Comparison of ENCODE assay signal across 10 cellular contexts in genomic region chr4:177229331-177229730, GRCh38.
DNase-seq lines count a peak whose midpoint lies in the region; ATAC-seq and TF ChIP-seq lines count a peak whose summit lies in the region.
"Had no signal": no experiment of that assay in that cellular context is flagged by ENCODE, and none has a peak within 500 bp of the region (broad histone marks: within the 10 kb centered on the region; RNA-seq: fewer than 3 reads in every experiment).

No MANE protein-coding gene starts in this region.

- peak overlapping the region; percentile 91 for H2AFZ ChIP-seq in neural progenitor cell (replicated peaks)

- H3K4me3 ChIP-seq in CD4-positive, CD25-positive, alpha-beta regulatory T cell (ENCODE audit: low read depth, low read length), result peak overlapping the region; percentile 64
- H3K4me3 ChIP-seq in MG63 (peak overlapping the region; percentile 42), neural progenitor cell (no peak overlapping the region)
- no peak overlapping the region for H3K4me3 ChIP-seq in effector memory CD4-positive, alpha-beta T cell (ENCODE audit: insufficient read depth, low read depth, low read length, poor library complexity, severe bottlenecking)

- H3K27ac Mint-ChIP-seq in CD4-positive, CD25-positive, alpha-beta regulatory T cell, result peak overlapping the region in 2 of 3 donors; percentile 3 to 5
- H3K27ac Mint-ChIP-seq in neural progenitor cell, result no peak overlapping the region

- peak overlapping the region in 3 of 4 donors; percentile 34 to 64 (median 51) for H3K4me3 Mint-ChIP-seq in CD4-positive, CD25-positive, alpha-beta regulatory T cell
- no peak overlapping the region for H3K4me3 Mint-ChIP-seq in neural progenitor cell

- in situ Hi-C loops in T47D (cut with HindIII; ENCODE audit: low pct_unique_long_range_greater_than_20kb, low sequenced_read_pairs), result no loop called here

- H3K9ac ChIP-seq in neural progenitor cell, result no peak overlapping the region

- H3K4me1 Mint-ChIP-seq in CD4-positive, CD25-positive, alpha-beta regulatory T cell, result peaks cover 0 to 13% (median 7%) of the 10 kb centered on the region in 4 donors
- H3K4me1 Mint-ChIP-seq in neural progenitor cell, result no peaks in the 10 kb centered on the region

- H3K9me3 Mint-ChIP-seq in CD4-positive, CD25-positive, alpha-beta regulatory T cell, result no peaks in the 10 kb centered on the region
- H3K9me3 Mint-ChIP-seq in neural progenitor cell, result no peaks in the 10 kb centered on the region

- no peak for ATAC-seq in CD4-positive, CD25-positive, alpha-beta regulatory T cell (ENCODE audit: low read depth in 2 of 2)

- no peaks in the 10 kb centered on the region for H3K79me2 ChIP-seq in neural progenitor cell (ENCODE audit: low read depth)

- H3K36me3 ChIP-seq in CD4-positive, CD25-positive, alpha-beta regulatory T cell (ENCODE audit: control insufficient read depth, insufficient read depth, low read length), result no peaks in the 10 kb centered on the region
- H3K36me3 ChIP-seq in MG63, result no peaks in the 10 kb centered on the region
- no peaks in the 10 kb centered on the region for H3K36me3 ChIP-seq in neural progenitor cell
- no peaks in the 10 kb centered on the region for H3K36me3 ChIP-seq in effector memory CD4-positive, alpha-beta T cell (ENCODE audit: control insufficient read depth, insufficient read depth, low read length)

- TF ChIP-seq CTCF in neural progenitor cell (IDR thresholded peaks at IDR 0.05), result no peak

- H3F3A ChIP-seq in neural progenitor cell (ENCODE audit: low read depth), result no peaks in the 10 kb centered on the region

- no peaks in the 10 kb centered on the region for H3K9me3 ChIP-seq in CD4-positive, CD25-positive, alpha-beta regulatory T cell (ENCODE audit: control insufficient read depth in 2 of 2, low read length in 2 of 2)
- no peaks in the 10 kb centered on the region for H3K9me3 ChIP-seq in MG63
- H3K9me3 ChIP-seq in neural progenitor cell (ENCODE audit: low read depth), result no peaks in the 10 kb centered on the region
- H3K9me3 ChIP-seq in effector memory CD4-positive, alpha-beta T cell (ENCODE audit: control insufficient read depth, low read length), result no peaks in the 10 kb centered on the region

- peaks cover 4% of the 10 kb centered on the region for H3K27me3 Mint-ChIP-seq in CD4-positive, CD25-positive, alpha-beta regulatory T cell
- peaks cover 2% of the 10 kb centered on the region for H3K27me3 Mint-ChIP-seq in neural progenitor cell (ENCODE audit: insufficient read depth, low read depth)

- DNase-seq in CD4-positive, CD25-positive, alpha-beta regulatory T cell, result peak in 1 of 3 donors; percentile 39
- DNase-seq in MG63 (no peak), T47D (ENCODE audit: low read depth in 1 of 2, low spot score in 1 of 2) (peak; percentile 1 to 13), neural progenitor cell (ENCODE audit: low spot score) (no peak), Kasumi-1 (lab: John Stamatoyannopoulos, UW) (no peak), caudate nucleus (lab: John Stamatoyannopoulos, UW) (no peak), COR-L47 (lab: John Stamatoyannopoulos, UW) (no peak)
- DNase-seq in effector memory CD4-positive, alpha-beta T cell, result no peak
- DNase-seq: islet precursor cell, NCI-H748 treated with DMSO at 0.1 percent for 48 hours had no signal

- H3K4me1 ChIP-seq in CD4-positive, CD25-positive, alpha-beta regulatory T cell (ENCODE audit: control insufficient read depth, insufficient read depth, low read length, poor library complexity, severe bottlenecking), result no peaks in the 10 kb centered on the region
- no peaks in the 10 kb centered on the region for H3K4me1 ChIP-seq in neural progenitor cell
- no peaks in the 10 kb centered on the region for H3K4me1 ChIP-seq in effector memory CD4-positive, alpha-beta T cell (ENCODE audit: control insufficient read depth, insufficient read depth, low read length, poor library complexity, severe bottlenecking)

- H4K20me1 ChIP-seq in neural progenitor cell (ENCODE audit: low read depth), result no peaks in the 10 kb centered on the region

- no peak overlapping the region for H3K4me2 ChIP-seq in neural progenitor cell

- H3K27ac ChIP-seq in CD4-positive, CD25-positive, alpha-beta regulatory T cell (ENCODE audit: insufficient read depth, low read length, poor library complexity, severe bottlenecking), result no peak overlapping the region
- H3K27ac ChIP-seq in neural progenitor cell, result no peak overlapping the region
- no peak overlapping the region for H3K27ac ChIP-seq in effector memory CD4-positive, alpha-beta T cell (ENCODE audit: insufficient read depth, low read length, poor library complexity, severe bottlenecking)
- H3K27ac ChIP-seq in caudate nucleus (ENCODE audit: low read depth, low read length), result no peak overlapping the region

- H3K27me3 ChIP-seq in CD4-positive, CD25-positive, alpha-beta regulatory T cell (ENCODE audit: control insufficient read depth, insufficient read depth, low read length), result no peaks in the 10 kb centered on the region
- no peaks in the 10 kb centered on the region for H3K27me3 ChIP-seq in MG63
- H3K27me3 ChIP-seq in neural progenitor cell, result no peaks in the 10 kb centered on the region
- H3K27me3 ChIP-seq in effector memory CD4-positive, alpha-beta T cell (replicated peaks; ENCODE audit: control insufficient read depth, insufficient read depth, low read length, poor library complexity, severe bottlenecking), result no peaks in the 10 kb centered on the region

- H3K36me3 Mint-ChIP-seq in CD4-positive, CD25-positive, alpha-beta regulatory T cell, result no peaks in the 10 kb centered on the region
- H3K36me3 Mint-ChIP-seq in neural progenitor cell, result no peaks in the 10 kb centered on the region

Comparison
In these comparisons a context has a peak if more than half of its experiments do, and no peak if none do; other contexts are left out.
1. DNase-seq: peak in T47D (2 of 2); none in MG63 (single experiment), neural progenitor cell (single experiment), effector memory CD4-positive, alpha-beta T cell (0 of 3), Kasumi-1 (0 of 2), caudate nucleus (0 of 61) and COR-L47 (single experiment).
2. H3K4me3 ChIP-seq: peak in CD4-positive, CD25-positive, alpha-beta regulatory T cell (single experiment) and MG63 (single experiment); none in neural progenitor cell (single experiment) and effector memory CD4-positive, alpha-beta T cell (single experiment).